In genomic region chr1:157494093-157494492, GRCh38 we compare ENCODE assay signal across 38 cellular contexts. TPM values are rescaled to one million over a fixed set of nuclear protein-coding genes. Genes with fewer than 3 reads are reported as not detected.
"Had no signal": no experiment of that assay in that cellular context is flagged by ENCODE, and none has a peak within 500 bp of the region (broad histone marks: within the 10 kb centered on the region; RNA-seq: fewer than 3 reads in every experiment).

No MANE protein-coding gene starts in this region.

- H3K9me3 ChIP-seq: MG63 had no signal

- DNase-seq: Karpas-422, Kasumi-1, MG63, MM.1S, MV-4-11, NCI-H1048, NCI-H1092, NCI-H1092 treated with DMSO at 0.1 percent for 48 hours, NCI-H1105, NCI-H1417, NCI-H1417 treated with DMSO at 0.1 percent for 48 hours, NCI-H1436, NCI-H1436 treated with DMSO at 0.1 percent for 48 hours, NCI-H146, NCI-H1694, NCI-H1694 treated with DMSO at 0.1 percent for 48 hours, NCI-H187, NCI-H187 treated with DMSO at 0.1 percent for 48 hours, NCI-H1930, NCI-H2029, NCI-H2029 treated with DMSO at 0.1 percent for 48 hours, NCI-H2081, NCI-H2081 treated with DMSO at 0.1 percent for 48 hours, NCI-H2107, NCI-H2171, NCI-H2171 treated with DMSO at 0.1 percent for 48 hours, NCI-H2227 treated with DMSO at 0.1 percent for 48 hours, NCI-H226, NCI-H345, NCI-H446, NCI-H446 treated with DMSO at 0.1 percent for 48 hours, NCI-H510A, NCI-H510A treated with DMSO at 0.1 percent for 48 hours, NCI-H524 had no signal

- H3K36me3 ChIP-seq: MG63 had no signal

- H3K4me3 ChIP-seq: MG63 had no signal

RNA-seq across cellular contexts. Expression of gene FCRL5, which starts 58.2 kb away (rescaled TPM):
- total RNA-seq: LHCN-M2, M059J, MCF 10A, NCI-H460 had no signal
